In the genomic region with DNA sequence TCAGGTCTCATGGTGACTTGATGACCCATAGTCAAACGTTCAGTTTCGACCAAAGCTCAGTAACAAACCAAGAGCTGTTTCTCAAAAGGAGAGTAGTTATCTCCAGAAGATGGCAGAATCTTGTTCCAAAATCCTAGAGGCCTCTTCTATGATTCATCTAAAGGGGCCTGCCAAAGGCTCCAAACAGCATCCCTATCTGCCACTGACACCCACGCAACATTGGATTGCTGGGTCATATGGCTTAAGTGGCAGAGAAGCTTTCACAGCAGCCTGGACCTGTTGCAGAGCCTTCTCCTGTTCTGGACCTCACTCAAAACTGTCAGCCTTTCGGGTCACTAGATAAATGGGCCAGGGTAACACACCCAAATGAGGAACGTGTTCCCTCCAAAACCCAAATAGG, we compare ENCODE assay signal across 24 cellular contexts. TPM values are rescaled to one million over a fixed set of nuclear protein-coding genes. Genes with fewer than 3 reads are reported as not detected.
"Had no signal": no experiment of that assay in that cellular context is flagged by ENCODE, and none has a peak within 500 bp of the region (broad histone marks: within the 10 kb centered on the region; RNA-seq: fewer than 3 reads in every experiment).

No MANE protein-coding gene starts in this region.

- H3K9me3 ChIP-seq: SJSA1 had no signal

- FAIRE-seq: HepG2, RCC 7860 had no signal

- H3K4me1 ChIP-seq: SJSA1 had no signal

- DNase-seq: IMR-90, NCI-H1092, NCI-H1105 treated with DMSO at 0.1 percent for 48 hours, NCI-H1417 treated with DMSO at 0.1 percent for 48 hours, NCI-H146, NCI-H187, NCI-H2029, NCI-H2081 treated with DMSO at 0.1 percent for 48 hours, NCI-H2171, NCI-H226, NCI-H446, NCI-H510A, NCI-H524 treated with DMSO at 0.1 percent for 48 hours, NCI-H69, NCI-H774, Right ventricle myocardium superior, RPMI8226, SIG-M5 had no signal

- H3K27ac ChIP-seq: SJSA1, SK-N-MC had no signal

- H3K27me3 ChIP-seq: SJSA1 had no signal

- H3K4me3 ChIP-seq: SJSA1, SK-N-MC had no signal

- H3K36me3 ChIP-seq: SJSA1 had no signal

- ATAC-seq: HepG2 had no signal

RNA-seq across cellular contexts. Expression of a gene that starts 54.0 kb away (rescaled TPM):
- total RNA-seq: HepG2, IMR-90, LHCN-M2, MCF 10A, Right ventricle myocardium superior, SJSA1 had no signal
- polyA plus RNA-seq: HepG2, IMR-90 had no signal
